In genomic region chr1:165581926-165582325, GRCh38 we compare ENCODE assay signal across 4 cellular contexts. TPM values are rescaled to one million over a fixed set of nuclear protein-coding genes. Genes with fewer than 3 reads are reported as not detected.
"Had no signal": no experiment of that assay in that cellular context is flagged by ENCODE, and none has a peak within 500 bp of the region (broad histone marks: within the 10 kb centered on the region; RNA-seq: fewer than 3 reads in every experiment).

No MANE protein-coding gene starts in this region.

- ATAC-seq: GM12878 had no signal

- H3K4me3 ChIP-seq: GM12878 had no signal

- DNase-seq: GDM1, GF-D8 had no signal

RNA-seq across cellular contexts. Expression of gene LRRC52, which starts 38.1 kb away (rescaled TPM):
- total RNA-seq: G401, GM12878 had no signal
- polyA plus RNA-seq: GM12878 had no signal
